ENCODE assay signal across 22 cellular contexts in the genomic region with DNA sequence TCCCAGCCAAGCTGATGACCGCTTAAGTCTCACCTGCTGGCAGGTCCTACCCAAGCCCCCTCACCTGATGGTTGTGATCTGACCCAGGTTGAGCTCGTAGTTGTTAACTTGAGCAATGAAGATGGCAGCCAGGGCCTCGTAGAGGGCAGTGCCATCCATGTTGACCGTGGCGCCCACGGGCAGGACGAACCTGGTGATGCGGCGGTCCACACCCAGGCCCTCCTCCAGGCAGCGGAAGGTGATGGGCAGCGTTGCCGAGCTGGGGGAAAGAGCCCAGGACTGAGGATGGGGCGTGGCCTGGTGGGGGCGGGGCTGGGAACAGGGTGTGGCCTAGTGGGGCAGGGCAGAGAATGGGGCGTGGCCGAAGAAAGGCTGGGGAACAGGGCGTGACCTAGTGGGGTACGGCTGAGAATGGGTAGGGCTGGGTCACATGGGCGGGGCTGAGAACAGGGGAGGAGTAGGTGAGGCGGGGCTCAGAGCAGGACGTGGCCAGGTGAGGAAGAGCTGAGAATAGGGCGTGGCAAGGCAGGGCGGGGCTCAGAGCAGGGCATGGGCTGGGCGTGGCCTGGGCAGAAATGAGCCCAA. TPM values are rescaled to one million over a fixed set of nuclear protein-coding genes. Genes with fewer than 3 reads are reported as not detected.
DNase-seq lines count a peak whose midpoint lies in the region; ATAC-seq and TF ChIP-seq lines count a peak whose summit lies in the region.
"Had no signal": no experiment of that assay in that cellular context is flagged by ENCODE, and none has a peak within 500 bp of the region (broad histone marks: within the 10 kb centered on the region; RNA-seq: fewer than 3 reads in every experiment).

No MANE protein-coding gene starts in this region.

- no peaks in the 10 kb centered on the region for H3F3A ChIP-seq in GM23338 (replicated peaks; ENCODE audit: low read depth)

- H3K27me3 Mint-ChIP-seq in GM23338 (ENCODE audit: insufficient read depth, low read depth, poor library complexity) (peaks cover 5% of the 10 kb centered on the region), T-cell (peaks cover 19 to 38% of the 10 kb centered on the region in 2 donors)
- H3K27me3 Mint-ChIP-seq: CD4-positive, CD25-positive, alpha-beta regulatory T cell; dendritic cell treated with granulocyte-macrophage colony-stimulating factor and Interleukin-4, amounts not matched to agents 40 ng/mL and 50 ng/mL, for 4 days; progenitor cell of endocrine pancreas had no signal

- no peaks in the 10 kb centered on the region for H3K4me1 ChIP-seq in DND-41 (ENCODE audit: insufficient read depth, low read length)
- H3K4me1 ChIP-seq in GM23338 (ENCODE audit: insufficient read depth), result no peaks in the 10 kb centered on the region
- H3K4me1 ChIP-seq: ascending aorta, neural progenitor cell, sigmoid colon, stomach, transverse colon had no signal

- H3K27ac ChIP-seq in DND-41 (ENCODE audit: low read length) (no peak overlapping the region), GM23338 (ENCODE audit: low read depth) (no peak overlapping the region)
- H3K27ac ChIP-seq: ascending aorta, neural progenitor cell, sigmoid colon, stomach, transverse colon had no signal

- H3K79me2 ChIP-seq in DND-41 (ENCODE audit: insufficient read depth, low read length), result no peaks in the 10 kb centered on the region
- no peaks in the 10 kb centered on the region for H3K79me2 ChIP-seq in GM23338 (replicated peaks; ENCODE audit: insufficient read depth)

- CTCF ChIA-PET in T-cell (lab: Charles Lee), result no interaction called here

- H4K20me1 ChIP-seq in DND-41 (ENCODE audit: insufficient read depth, low read length) (no peaks in the 10 kb centered on the region), GM23338 (replicated peaks; ENCODE audit: insufficient read depth) (no peaks in the 10 kb centered on the region)

- H3K9me3 Mint-ChIP-seq in GM23338, result peaks cover 81% of the 10 kb centered on the region
- H3K9me3 Mint-ChIP-seq in T-cell, result peaks cover 9 to 11% (median 10%) of the 10 kb centered on the region in 3 donors
- H3K9me3 Mint-ChIP-seq: dendritic cell treated with granulocyte-macrophage colony-stimulating factor and Interleukin-4, amounts not matched to agents 40 ng/mL and 50 ng/mL, for 4 days had no signal

- H2AFZ ChIP-seq in DND-41 (ENCODE audit: low read depth, low read length), result no peak overlapping the region
- H2AFZ ChIP-seq in GM23338, result no peak overlapping the region
- H2AFZ ChIP-seq: neural progenitor cell had no signal

- H3K36me3 Mint-ChIP-seq in GM23338 (ENCODE audit: low read depth) (peaks cover 40% of the 10 kb centered on the region), T-cell (no peaks in the 10 kb centered on the region)
- H3K36me3 Mint-ChIP-seq: activated naive CD4-positive, alpha-beta T cell treated with anti-CD3 and anti-CD28 coated beads, Interleukin-2, amount 50 U/mL, for 24 hours; neural progenitor cell had no signal

- no peak overlapping the region for H3K9ac ChIP-seq in DND-41 (ENCODE audit: low read depth, low read length)
- H3K9ac ChIP-seq: neural progenitor cell had no signal

- H3K27ac Mint-ChIP-seq in GM23338 (no peak overlapping the region), T-cell (no peak overlapping the region)
- H3K27ac Mint-ChIP-seq: activated naive CD4-positive, alpha-beta T cell treated with anti-CD3 and anti-CD28 coated beads, Interleukin-2, amount 50 U/mL, for 24 hours; CD4-positive, CD25-positive, alpha-beta regulatory T cell; dendritic cell treated with granulocyte-macrophage colony-stimulating factor and Interleukin-4, amounts not matched to agents 40 ng/mL and 50 ng/mL, for 4 days; neural progenitor cell; progenitor cell of endocrine pancreas had no signal

- no peak for ATAC-seq in DND-41 (ENCODE audit: insufficient read depth, low read depth)
- peak; percentile 68 for ATAC-seq in GM23338
- ATAC-seq in T-cell (replicated peaks in 1 of 4), result no peak
- no peak for ATAC-seq in GM19351 (IDR thresholded peaks at IDR 0.05; ENCODE audit: unreplicated experiment)
- ATAC-seq: activated CD4-positive, CD25-positive, alpha-beta regulatory T cell treated with anti-CD3 and anti-CD28 coated beads, Interleukin-2, amount 50 U/mL, for 24 hours had no signal

- H3K4me3 ChIP-seq in DND-41 (ENCODE audit: low read depth in 1 of 2, low read length in 2 of 2), result no peak overlapping the region
- no peak overlapping the region for H3K4me3 ChIP-seq in GM23338
- H3K4me3 ChIP-seq: ascending aorta, neural progenitor cell, sigmoid colon, stomach, transverse colon had no signal

- POLR2A ChIA-PET in T-cell (lab: Charles Lee), result no interaction called here

- no peak for TF ChIP-seq CTCF in DND-41 (IDR thresholded peaks at IDR 0.05; ENCODE audit: borderline replicate concordance, extremely low read depth, low read length, poor library complexity, severe bottlenecking)
- no peak for TF ChIP-seq CTCF in GM23338 (conservative IDR thresholded peaks at IDR 0.05; ENCODE audit: low read depth in 2 of 2)

- H3K27me3 ChIP-seq in DND-41 (ENCODE audit: insufficient read depth, low read length, poor library complexity) (no peaks in the 10 kb centered on the region), GM23338 (ENCODE audit: insufficient read depth) (no peaks in the 10 kb centered on the region)
- H3K27me3 ChIP-seq: ascending aorta, neural progenitor cell had no signal

- H3K4me1 Mint-ChIP-seq in GM23338 (no peaks in the 10 kb centered on the region), T-cell (no peaks in the 10 kb centered on the region)
- H3K4me1 Mint-ChIP-seq: activated naive CD4-positive, alpha-beta T cell treated with anti-CD3 and anti-CD28 coated beads, Interleukin-2, amount 50 U/mL, for 24 hours; CD4-positive, CD25-positive, alpha-beta regulatory T cell; neural progenitor cell had no signal

- H3K4me2 ChIP-seq in DND-41 (ENCODE audit: insufficient read depth, low read length), result no peak overlapping the region
- no peak overlapping the region for H3K4me2 ChIP-seq in GM23338
- H3K4me2 ChIP-seq: neural progenitor cell had no signal

- DNase-seq in DND-41, result peak; percentile 5
- peak; percentile 85 for DNase-seq in GM23338 (ENCODE audit: low spot score)
- DNase-seq in RPMI8226, result peak; percentile 48
- DNase-seq in iPS DF 4.7 (ENCODE audit: extremely low read depth, low spot score), result peak; percentile 19
- DNase-seq in T-cell, result no peak
- DNase-seq in kidney glomerular epithelial cell (lab: John Stamatoyannopoulos, UW), result no peak
- DNase-seq: CD4-positive, CD25-positive, alpha-beta regulatory T cell; KBM-7; NCI-H524; sigmoid colon; stomach; transverse colon had no signal

- no peaks in the 10 kb centered on the region for H3K36me3 ChIP-seq in DND-41 (ENCODE audit: insufficient read depth, low read length)
- no peaks in the 10 kb centered on the region for H3K36me3 ChIP-seq in GM23338 (ENCODE audit: insufficient read depth)
- H3K36me3 ChIP-seq: ascending aorta, neural progenitor cell, sigmoid colon, stomach, transverse colon had no signal

- H3K9me2 ChIP-seq in GM23338 (ENCODE audit: insufficient read depth), result no peaks in the 10 kb centered on the region

- H3K9me3 ChIP-seq in DND-41 (ENCODE audit: insufficient read depth, low read length, severe bottlenecking), result peaks cover under 1% of the 10 kb centered on the region

- H3K4me3 Mint-ChIP-seq in GM23338 (no peak overlapping the region), T-cell (no peak overlapping the region)
- H3K4me3 Mint-ChIP-seq: activated naive CD4-positive, alpha-beta T cell treated with anti-CD3 and anti-CD28 coated beads, Interleukin-2, amount 50 U/mL, for 24 hours; CD4-positive, CD25-positive, alpha-beta regulatory T cell; dendritic cell treated with granulocyte-macrophage colony-stimulating factor and Interleukin-4, amounts not matched to agents 40 ng/mL and 50 ng/mL, for 4 days; neural progenitor cell had no signal

TF ChIP-seq in GM23338, 12 proteins besides CTCF, POLR2A, EP300 and RAD21:
- TF ChIP-seq POLR2AphosphoS5 (IDR thresholded peaks at IDR 0.05; ENCODE audit: low read depth) (no peak), STAT1 (IDR thresholded peaks at IDR 0.05; ENCODE audit: unreplicated experiment) (no peak), EZH2phosphoT487 (IDR thresholded peaks at IDR 0.05; ENCODE audit: unreplicated experiment) (no peak)

RNA-seq across cellular contexts. Expression of a gene that starts 12.9 kb away (rescaled TPM):
- total RNA-seq in GM23338 (2014; rRNA removed; shearing (Covaris generic)), result not detected in 2 replicates
- polyA plus RNA-seq in GM23338 (2016; fragmentation: Nextera tagmentation; extraction: Ambion mirVana), result not detected in 2 replicates
- not detected for total RNA-seq in T-cell
- total RNA-seq: ascending aorta; cardiac septum; CD4-positive, CD25-positive, alpha-beta regulatory T cell; fibroblast of lung; lung microvascular endothelial cell; progenitor cell of endocrine pancreas; sigmoid colon; stomach; transverse colon had no signal
- polyA plus RNA-seq: CD4-positive, CD25-positive, alpha-beta regulatory T cell; fibroblast of lung; sigmoid colon; stomach had no signal

RNA-seq across cellular contexts. Expression of a gene that starts 25.5 kb away (rescaled TPM):
- total RNA-seq in GM23338 (2014; rRNA removed; shearing (Covaris generic)), result 18.5 and 37.3 TPM in 2 replicates
- polyA plus RNA-seq in GM23338 (2016; fragmentation: Nextera tagmentation; extraction: Ambion mirVana), result 10.1 and 12.6 TPM in 2 replicates
- not detected for total RNA-seq in T-cell
- total RNA-seq: ascending aorta, cardiac septum, fibroblast of lung, lung microvascular endothelial cell, sigmoid colon, transverse colon had no signal
- polyA plus RNA-seq: CD4-positive, CD25-positive, alpha-beta regulatory T cell; fibroblast of lung; stomach had no signal

Comparison
In these comparisons a context has a peak if more than half of its experiments do, and no peak if none do; other contexts are left out.
1. DNase-seq: peak in DND-41 (single experiment), GM23338 (single experiment), RPMI8226 (single experiment) and iPS DF 4.7 (single experiment); none in T-cell (0 of 34) and kidney glomerular epithelial cell (single experiment).
2. RNA of a gene that starts 25.5 kb away (total RNA-seq): 18.5 to 37.3 TPM in GM23338; not detected in T-cell; every median in the first group is over 10 times any median in the second.